23 cellular contexts compared by ENCODE assay signal in genomic region chr5:65802820-65803219, GRCh38.
"Had no signal": no experiment of that assay in that cellular context is flagged by ENCODE, and none has a peak within 500 bp of the region (broad histone marks: within the 10 kb centered on the region; RNA-seq: fewer than 3 reads in every experiment).

No MANE protein-coding gene starts in this region.

- H3K36me3 Mint-ChIP-seq: immature natural killer cell had no signal

- H3K27ac ChIP-seq: heart left ventricle, ovary, prostate gland, tibial artery had no signal

- H3K27me3 ChIP-seq: heart left ventricle, ovary, tibial artery had no signal

- DNase-seq: activated CD4-positive, alpha-beta T cell treated with anti-CD3 and anti-CD28 coated beads for 1 hour; activated CD4-positive, alpha-beta T cell treated with anti-CD3 and anti-CD28 coated beads, Interleukin-2, amount 50 U/mL, for 1 hour; activated effector memory CD4-positive, alpha-beta T cell treated with anti-CD3 and anti-CD28 coated beads, Interleukin-2, amount 50 U/mL, for 16 hours; activated naive CD4-positive, alpha-beta T cell treated with anti-CD3 and anti-CD28 coated beads, Interleukin-2, amount 50 U/mL, for 16 hours; amniotic stem cell; central memory CD4-positive, alpha-beta T cell; foreskin fibroblast; heart left ventricle; immature natural killer cell; kidney; naive thymus-derived CD4-positive, alpha-beta T cell; ovary; retina; stimulated activated CD4-positive, alpha-beta T cell treated with anti-CD3 and anti-CD28 coated beads, Interleukin-12 subunit alpha, Interleukin-12 subunit beta, amount 100 ng/mL, for 4 hours; stimulated activated CD4-positive, alpha-beta T cell treated with anti-CD3 and anti-CD28 coated beads, Interleukin-4, amount 100 ng/mL, for 1 hour; stimulated activated naive CD8-positive, alpha-beta T cell treated with anti-CD3 and anti-CD28 coated beads, Interleukin-15, Interleukin-2, amounts not matched to agents 100 U/mL and 50 U/mL, for 24 hours; tibial artery had no signal

- H3K9me3 ChIP-seq: heart left ventricle, ovary, prostate gland, tibial artery had no signal

- ATAC-seq: esophagus mucosa, sciatic nerve had no signal

- H3K4me3 Mint-ChIP-seq: activated T-helper 1 cell treated with anti-CD3 and anti-CD28 coated beads, Interleukin-12 subunit alpha, Interleukin-12 subunit beta, Interleukin-2, Interleukin-4 antibody, amounts not matched to agents 30 ng/mL and 10 ng/mL and 1 ng/mL, durations not matched to agents 14 hours and 24 hours and 36 hours; immature natural killer cell; mesothelial cell of epicardium had no signal

- H3K9me3 Mint-ChIP-seq: immature natural killer cell had no signal

- H3K4me1 ChIP-seq: prostate gland had no signal

- H3K27ac Mint-ChIP-seq: activated T-helper 1 cell treated with anti-CD3 and anti-CD28 coated beads, Interleukin-12 subunit alpha, Interleukin-12 subunit beta, Interleukin-2, Interleukin-4 antibody, amounts not matched to agents 30 ng/mL and 10 ng/mL and 1 ng/mL, durations not matched to agents 14 hours and 24 hours and 36 hours; immature natural killer cell; mesothelial cell of epicardium had no signal

- H3K27me3 Mint-ChIP-seq: naive thymus-derived CD4-positive, alpha-beta T cell had no signal

- H3K36me3 ChIP-seq: heart left ventricle, ovary, prostate gland had no signal

- H3K4me1 Mint-ChIP-seq: mesothelial cell of epicardium had no signal

- H3K4me3 ChIP-seq: heart left ventricle, ovary, prostate gland, skin epidermis, tibial artery had no signal
